24 cellular contexts compared by ENCODE assay signal in genomic region chr5:79617539-79617938, GRCh38. TPM values are rescaled to one million over a fixed set of nuclear protein-coding genes. Genes with fewer than 3 reads are reported as not detected.
DNase-seq lines count a peak whose midpoint lies in the region; ATAC-seq and TF ChIP-seq lines count a peak whose summit lies in the region.
"Had no signal": no experiment of that assay in that cellular context is flagged by ENCODE, and none has a peak within 500 bp of the region (broad histone marks: within the 10 kb centered on the region; RNA-seq: fewer than 3 reads in every experiment).

No MANE protein-coding gene starts in this region.

- DNase-seq in activated naive CD8-positive, alpha-beta T cell treated with anti-CD3 and anti-CD28 coated beads for 36 hours = no peak
- DNase-seq in effector memory CD8-positive, alpha-beta T cell = no peak
- no peak for DNase-seq in suprapubic skin (ENCODE audit: low spot score in 2 of 2)
- DNase-seq in GDM1 (lab: John Stamatoyannopoulos, UW) = no peak
- DNase-seq in GF-D8 (lab: John Stamatoyannopoulos, UW) = no peak
- DNase-seq: Calu3; CD4-positive, alpha-beta memory T cell; H7; HFFc6; KG1; NCI-H1105; NCI-H146; NCI-H2029; NCI-H226; NCI-H510A treated with DMSO at 0.1 percent for 48 hours; NCI-H774; NK-92 treated with Interleukin-12 subunit alpha and Interleukin-12 subunit beta, amount 100 ng/mL, for 24 hours; SHP77 treated with DMSO at 0.1 percent for 48 hours had no signal

- no peak overlapping the region for H3K27ac Mint-ChIP-seq in activated naive CD8-positive, alpha-beta T cell
- no peak overlapping the region for H3K27ac Mint-ChIP-seq in activated naive CD8-positive, alpha-beta T cell treated with anti-CD3 and anti-CD28 coated beads for 36 hours
- no peak overlapping the region for H3K27ac Mint-ChIP-seq in activated T-helper 17 cell treated with anti-CD3 and anti-CD28 coated beads, Interleukin-2, amount 50 U/mL, for 72 hours
- H3K27ac Mint-ChIP-seq in effector memory CD8-positive, alpha-beta T cell = peak overlapping the region; percentile 2 to 33
- H3K27ac Mint-ChIP-seq in nephron = no peak overlapping the region
- H3K27ac Mint-ChIP-seq: B cell, HFFc6 had no signal

- no peak for TF ChIP-seq EP300 in suprapubic skin (IDR thresholded peaks at IDR 0.05)

- H3K36me3 Mint-ChIP-seq in activated naive CD8-positive, alpha-beta T cell = peaks cover 28% of the 10 kb centered on the region
- peaks cover 65% of the 10 kb centered on the region for H3K36me3 Mint-ChIP-seq in activated naive CD8-positive, alpha-beta T cell treated with anti-CD3 and anti-CD28 coated beads for 36 hours
- peaks cover 97% of the 10 kb centered on the region for H3K36me3 Mint-ChIP-seq in activated T-helper 17 cell treated with anti-CD3 and anti-CD28 coated beads, Interleukin-2, amount 50 U/mL, for 72 hours (ENCODE audit: low read depth)
- H3K36me3 Mint-ChIP-seq in effector memory CD8-positive, alpha-beta T cell (ENCODE audit: insufficient read depth) = peaks cover 74% of the 10 kb centered on the region
- H3K36me3 Mint-ChIP-seq in nephron (ENCODE audit: low read depth) = peaks cover 71% of the 10 kb centered on the region

- peak overlapping the region; percentile 58 for H3K4me3 Mint-ChIP-seq in activated naive CD8-positive, alpha-beta T cell
- H3K4me3 Mint-ChIP-seq in activated naive CD8-positive, alpha-beta T cell treated with anti-CD3 and anti-CD28 coated beads for 36 hours = no peak overlapping the region
- H3K4me3 Mint-ChIP-seq in activated T-helper 17 cell treated with anti-CD3 and anti-CD28 coated beads, Interleukin-2, amount 50 U/mL, for 72 hours = peak overlapping the region; percentile 3
- peak overlapping the region in 1 of 2 donors; percentile 9 for H3K4me3 Mint-ChIP-seq in effector memory CD8-positive, alpha-beta T cell
- H3K4me3 Mint-ChIP-seq in nephron = peak overlapping the region; percentile 7 to 25 (median 24)
- H3K4me3 Mint-ChIP-seq: B cell, HFFc6 had no signal

- H3K27ac ChIP-seq in suprapubic skin = no peak overlapping the region
- H3K27ac ChIP-seq: RWPE1 had no signal

- ATAC-seq in activated T-helper 17 cell treated with anti-CD3 and anti-CD28 coated beads, Interleukin-2, amount 50 U/mL, for 72 hours (replicated peaks) = no peak
- no peak for ATAC-seq in effector memory CD8-positive, alpha-beta T cell (replicated peaks)
- ATAC-seq: SK-N-SH treated with all-trans-retinoic acid at 6 μM for 48 hours had no signal

- no peak for TF ChIP-seq POLR2A in suprapubic skin (IDR thresholded peaks at IDR 0.05)

- no peak overlapping the region for H3K4me3 ChIP-seq in suprapubic skin

- H3K9me3 Mint-ChIP-seq in activated naive CD8-positive, alpha-beta T cell (ENCODE audit: low read depth) = peaks cover 5% of the 10 kb centered on the region
- H3K9me3 Mint-ChIP-seq in activated naive CD8-positive, alpha-beta T cell treated with anti-CD3 and anti-CD28 coated beads for 36 hours = peaks cover 12% of the 10 kb centered on the region
- peaks cover 4% of the 10 kb centered on the region for H3K9me3 Mint-ChIP-seq in activated T-helper 17 cell treated with anti-CD3 and anti-CD28 coated beads, Interleukin-2, amount 50 U/mL, for 72 hours
- H3K9me3 Mint-ChIP-seq in effector memory CD8-positive, alpha-beta T cell = no peaks in the 10 kb centered on the region
- H3K9me3 Mint-ChIP-seq in nephron = peaks cover 24% of the 10 kb centered on the region

- no peak for TF ChIP-seq CTCF in nephron (IDR thresholded peaks at IDR 0.05; ENCODE audit: unreplicated experiment in 3 of 3)
- TF ChIP-seq CTCF in suprapubic skin (IDR thresholded peaks at IDR 0.05) = no peak

- peaks cover 23% of the 10 kb centered on the region for H3K4me1 ChIP-seq in suprapubic skin

- no peaks in the 10 kb centered on the region for H3K9me3 ChIP-seq in suprapubic skin

- peaks cover 55% of the 10 kb centered on the region for H3K4me1 Mint-ChIP-seq in activated naive CD8-positive, alpha-beta T cell (ENCODE audit: low read depth)
- H3K4me1 Mint-ChIP-seq in activated naive CD8-positive, alpha-beta T cell treated with anti-CD3 and anti-CD28 coated beads for 36 hours = peaks cover 32% of the 10 kb centered on the region
- H3K4me1 Mint-ChIP-seq in activated T-helper 17 cell treated with anti-CD3 and anti-CD28 coated beads, Interleukin-2, amount 50 U/mL, for 72 hours = peaks cover 14% of the 10 kb centered on the region
- peaks cover 31 to 45% of the 10 kb centered on the region in 2 donors for H3K4me1 Mint-ChIP-seq in effector memory CD8-positive, alpha-beta T cell (ENCODE audit: low read depth in 2 of 2)
- H3K4me1 Mint-ChIP-seq in nephron = peaks cover 16% of the 10 kb centered on the region

- peaks cover 41% of the 10 kb centered on the region for H3K36me3 ChIP-seq in suprapubic skin

- H3K27me3 Mint-ChIP-seq in activated naive CD8-positive, alpha-beta T cell = no peaks in the 10 kb centered on the region
- H3K27me3 Mint-ChIP-seq in activated naive CD8-positive, alpha-beta T cell treated with anti-CD3 and anti-CD28 coated beads for 36 hours = no peaks in the 10 kb centered on the region
- no peaks in the 10 kb centered on the region for H3K27me3 Mint-ChIP-seq in activated T-helper 17 cell treated with anti-CD3 and anti-CD28 coated beads, Interleukin-2, amount 50 U/mL, for 72 hours
- H3K27me3 Mint-ChIP-seq in effector memory CD8-positive, alpha-beta T cell = no peaks in the 10 kb centered on the region
- H3K27me3 Mint-ChIP-seq in nephron (ENCODE audit: low read depth) = peaks cover 4% of the 10 kb centered on the region
- H3K27me3 Mint-ChIP-seq: B cell; CD4-positive, alpha-beta memory T cell had no signal

- no peaks in the 10 kb centered on the region for H3K27me3 ChIP-seq in suprapubic skin

- 96% methylated on average over 3 of the region's 3 CpGs for WGBS in suprapubic skin

RNA-seq across cellular contexts. Expression of gene TENT2, which starts 5.3 kb away (rescaled TPM):
- total RNA-seq in activated naive CD8-positive, alpha-beta T cell treated with anti-CD3 and anti-CD28 coated beads for 36 hours = 10 to 100 TPM; 68.1 to 73.1 TPM
- 10 to 100 TPM; 80.3 to 92.3 TPM for total RNA-seq in activated T-helper 17 cell treated with anti-CD3 and anti-CD28 coated beads, Interleukin-2, amount 50 U/mL, for 72 hours
- 100 to 1,000 TPM in 1 of 4 donors, 10 to 100 TPM in 3; 54.0 to 168 (median 60.4) TPM for total RNA-seq in suprapubic skin

Comparison
In these comparisons a context has a peak if more than half of its experiments do, and no peak if none do; other contexts are left out.
1. H3K27ac Mint-ChIP-seq: peak in effector memory CD8-positive, alpha-beta T cell (2 of 2); none in activated naive CD8-positive, alpha-beta T cell (single experiment), activated naive CD8-positive, alpha-beta T cell treated with anti-CD3 and anti-CD28 coated beads for 36 hours (single experiment), activated T-helper 17 cell treated with anti-CD3 and anti-CD28 coated beads, Interleukin-2, amount 50 U/mL, for 72 hours (single experiment) and nephron (0 of 3).